8 cellular contexts compared by ENCODE assay signal in genomic region chr16:69965661-69966054, GRCh38. TPM values are rescaled to one million over a fixed set of nuclear protein-coding genes. Genes with fewer than 3 reads are reported as not detected.
DNase-seq lines count a peak whose midpoint lies in the region; ATAC-seq, FAIRE-seq and TF ChIP-seq lines count a peak whose summit lies in the region.
"Not testable (repeated sequence)": the region's sequence is repeated elsewhere in the genome, so short reads cannot be mapped to it uniquely, and the experiment has no call there.

No MANE protein-coding gene starts in this region.

- not testable (repeated sequence) for TF ChIP-seq CTCF in A549 (IDR thresholded peaks at IDR 0.05); coronary artery (IDR thresholded peaks at IDR 0.05); heart left ventricle (IDR thresholded peaks at IDR 0.05); nephron progenitor cell (IDR thresholded peaks at IDR 0.05); sigmoid colon (IDR thresholded peaks at IDR 0.05); type B pancreatic cell (conservative IDR thresholded peaks at IDR 0.05)

- not testable (repeated sequence) for H3K4me1 ChIP-seq in A549; HUES64 (ENCODE audit: insufficient read depth, low read length); heart left ventricle; sigmoid colon

- intact Hi-C loops in heart left ventricle (cut with DNase I); sigmoid colon (cut with DNase I): not testable (repeated sequence)

- peak overlapping the region; percentile 68 to 86; a peak in 5 of 6 replicates for H3K27ac ChIP-seq in A549
- H3K27ac ChIP-seq in HUES64 (ENCODE audit: low read depth, low read length), result not testable (repeated sequence)
- peak overlapping the region in 1 of 2 donors; percentile 89 for H3K27ac ChIP-seq in coronary artery
- peak overlapping the region in 10 of 12 donors; percentile 16 to 89 (median 76) for H3K27ac ChIP-seq in heart left ventricle
- peak overlapping the region; percentile 58 to 79 (median 69) for H3K27ac ChIP-seq in sigmoid colon

- H3K9ac ChIP-seq in HUES64 (ENCODE audit: low read depth, low read length), result not testable (repeated sequence)

- WGBS in A549 (ENCODE audit: missing lambda C conversion rate), result 86% methylated on average over 5 of the region's 24 CpGs
- no CpG with 5 or more reads among the region's 24 CpGs for WGBS in HUES64
- 3 to 7% methylated on average over 5 of the region's 24 CpGs; no CpG with 5 or more reads in 2 of the 4 donors for WGBS in heart left ventricle, 4 donors
- WGBS in sigmoid colon, 2 donors, result 9% methylated on average over 5 of the region's 24 CpGs; no CpG with 5 or more reads in 1 of the 2 donors

- H3K36me3 Mint-ChIP-seq in nephron progenitor cell (ENCODE audit: low read depth); type B pancreatic cell: not testable (repeated sequence)

- not testable (repeated sequence) for H3K27ac Mint-ChIP-seq in nephron progenitor cell, type B pancreatic cell

- H3K36me3 ChIP-seq in HUES64 (ENCODE audit: insufficient read depth, low read length); heart left ventricle; sigmoid colon: not testable (repeated sequence)

- not testable (repeated sequence) for TF ChIP-seq POLR2A in A549 (IDR thresholded peaks at IDR 0.05; ENCODE audit: low read length); heart left ventricle (IDR thresholded peaks at IDR 0.05); sigmoid colon (IDR thresholded peaks at IDR 0.05)

- not testable (repeated sequence) for H3K9me3 ChIP-seq in A549; HUES64 (ENCODE audit: insufficient read depth, low read depth, low read length); heart left ventricle; sigmoid colon

- H3K4me2 ChIP-seq in A549, result peak overlapping the region; percentile 71

- ATAC-seq in A549, result peak; percentile 3 to 10; a peak in 2 of 6 replicates
- peak in 3 of 4 donors; percentile 7 to 76 (median 59) for ATAC-seq in heart left ventricle
- peak; percentile 55 for ATAC-seq in left lobe of liver

- peak overlapping the region; percentile 72 for H3K4me3 Mint-ChIP-seq in nephron progenitor cell
- peak overlapping the region; percentile 72 for H3K4me3 Mint-ChIP-seq in type B pancreatic cell

- not testable (repeated sequence) for H3K4me1 Mint-ChIP-seq in nephron progenitor cell; type B pancreatic cell (ENCODE audit: unreplicated experiment)

- H3K4me3 ChIP-seq in A549 (peak overlapping the region; percentile 42), HUES64 (ENCODE audit: low read length) (peak overlapping the region; percentile 38), coronary artery (peak overlapping the region; percentile 89), heart left ventricle (peak overlapping the region in 11 of 12 donors; percentile 45 to 80 (median 56)), sigmoid colon (peak overlapping the region; percentile 34 to 55 (median 51))

- not testable (repeated sequence) for H3K9me3 Mint-ChIP-seq in nephron progenitor cell, type B pancreatic cell

- not testable (repeated sequence) for DNase-seq in A549 (ENCODE audit: low read depth in 1 of 2, low spot score in 1 of 2); coronary artery (ENCODE audit: low spot score); heart left ventricle; left lobe of liver (ENCODE audit: low spot score); nephron progenitor cell; sigmoid colon; type B pancreatic cell (ENCODE audit: extremely low spot score, unreplicated experiment)

- not testable (repeated sequence) for H3K27me3 Mint-ChIP-seq in nephron progenitor cell (ENCODE audit: low read depth, poor library complexity); type B pancreatic cell

- TF ChIP-seq EP300 in A549 (IDR thresholded peaks at IDR 0.05); sigmoid colon (IDR thresholded peaks at IDR 0.05): not testable (repeated sequence)

- FAIRE-seq in A549 (lab: Jason Lieb, UNC), result not testable (repeated sequence)

- CTCF ChIA-PET in A549 (lab: Yijun Ruan, JAX), result not testable (repeated sequence)

- POLR2A ChIA-PET in A549 (lab: Yijun Ruan, JAX), result not testable (repeated sequence)

- not testable (repeated sequence) for H3K27me3 ChIP-seq in HUES64 (ENCODE audit: insufficient read depth, low read length); heart left ventricle; sigmoid colon

- TF ChIP-seq RAD21 in A549 (conservative IDR thresholded peaks at IDR 0.05 in 1 of 2, IDR thresholded peaks at IDR 0.05 in 1 of 2), result not testable (repeated sequence)

RNA-seq across cellular contexts. Expression of gene CLEC18A, which starts 14.5 kb away (rescaled TPM):
- polyA plus RNA-seq in A549 (2011; rRNA removed) (not detected in 2 replicates), A549 (2017; fragmentation: RNase III; extraction: RNeasy Plus Mini Kit Qiagen cat#74134 plus additional on column Dnase treatment) (0.23 to 0.33 TPM (median 0.25 TPM) in 3 replicates), heart left ventricle (under 1 TPM; 0.08 to 0.10 TPM), sigmoid colon (1 to 10 TPM in 1 of 3 donors, under 1 TPM in 2; 0.60 to 2.2 (median 0.69) TPM)
- 0.08 and 0.12 TPM in 2 replicates for polyA plus RNA-seq in A549 (2012; cell fraction: cytosol; rRNA removed)
- polyA plus RNA-seq in A549 (2012; cell fraction: nucleus; rRNA removed), result 0.90 and 1.2 TPM in 2 replicates
- polyA minus RNA-seq in A549 (2011; rRNA and poly(A)+ RNA removed), result 0.49 and 0.87 TPM in 2 replicates
- 0.50 TPM for polyA plus RNA-seq in HUES64 (2013, experiment 1 of 2)
- polyA plus RNA-seq in HUES64 (2013, experiment 2 of 2), result 1.3 TPM
- total RNA-seq in heart left ventricle (1 to 10 TPM in 1 of 9 donors, under 1 TPM in 3, not detected in 5; 0.09 to 1.1 (median 0.17) TPM), left lobe of liver (0.35 TPM), sigmoid colon (under 1 TPM in 2 of 4 donors, not detected in 2; 0.66 to 0.83 TPM), type B pancreatic cell (ENCODE audit: low replicate concordance) (2.6 and 5.4 TPM in 2 replicates)

Comparison
In these comparisons a context has a peak if more than half of its experiments do, and no peak if none do; other contexts are left out.
1. ATAC-seq: peak in every context shown above with its lines; median percentile 59 in heart left ventricle; 55 in left lobe of liver; 6 in A549.
2. H3K4me3 ChIP-seq: peak in every context shown above with its lines; median percentile 89 in coronary artery; 56 in heart left ventricle; 51 in sigmoid colon; 42 in A549; 38 in HUES64.